ENCODE assay signal across 22 cellular contexts in the genomic region with DNA sequence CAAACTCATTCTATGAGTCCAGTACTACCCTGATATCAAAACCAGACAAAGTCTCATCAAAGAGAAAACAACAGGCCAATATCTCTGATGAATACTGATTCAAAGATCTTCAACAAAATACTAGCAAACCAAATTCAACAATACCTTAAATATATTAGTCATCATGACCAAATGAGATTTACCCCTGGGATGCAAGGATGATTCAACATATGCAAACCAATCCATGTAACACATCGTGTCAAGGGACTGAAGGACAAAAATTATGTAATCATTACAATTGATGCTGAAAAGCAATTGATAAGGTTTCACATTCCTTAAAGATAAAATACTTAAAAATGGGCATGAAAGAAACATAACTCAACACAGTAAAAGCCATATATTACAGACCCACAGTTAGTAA.
"Had no signal": no experiment of that assay in that cellular context is flagged by ENCODE, and none has a peak within 500 bp of the region (broad histone marks: within the 10 kb centered on the region; RNA-seq: fewer than 3 reads in every experiment).

No MANE protein-coding gene starts in this region.

- H3K4me3 ChIP-seq: left ventricle myocardium inferior, lung, ovary, right atrium auricular region, right lobe of liver, smooth muscle cell, stomach, testis, thyroid gland, transverse colon, upper lobe of left lung, vagina had no signal

- H3K27ac ChIP-seq: left ventricle myocardium inferior, ovary, right atrium auricular region, right lobe of liver, stomach, testis, thyroid gland, transverse colon, upper lobe of left lung, vagina had no signal

- H3K27me3 ChIP-seq: ovary, right atrium auricular region, right lobe of liver, stomach, testis, thyroid gland, transverse colon, upper lobe of left lung, vagina had no signal

- H3K36me3 ChIP-seq: left ventricle myocardium inferior, ovary, right atrium auricular region, right lobe of liver, stomach, thyroid gland, transverse colon, upper lobe of left lung, vagina had no signal

- H3K4me1 ChIP-seq: left ventricle myocardium inferior, right atrium auricular region, right lobe of liver, stomach, testis, thyroid gland, transverse colon, upper lobe of left lung, vagina had no signal

- DNase-seq: hypothalamus; immature natural killer cell; left ventricle myocardium inferior; mesendoderm; naive B cell; ovary; right lobe of liver; stimulated activated CD4-positive, alpha-beta T cell treated with anti-CD3 and anti-CD28 coated beads, Interleukin-1b, Interleukin-23, amount 100 ng/mL, for 48 hours; stimulated activated CD4-positive, alpha-beta T cell treated with anti-CD3 and anti-CD28 coated beads, Interleukin-2, amount 100 ng/mL, for 48 hours; stimulated activated CD4-positive, alpha-beta T cell treated with anti-CD3 and anti-CD28 coated beads, Interleukin-4, amount 100 ng/mL, for 4 hours; stimulated activated CD8-positive, alpha-beta memory T cell treated with anti-CD3 and anti-CD28 coated beads, Interleukin-4, amount 100 ng/mL, for 48 hours; stimulated activated naive B cell treated with anti-CD40 and anti-IgM and Interleukin-4, amounts not matched to agents 10 μg/mL and 1 μg/mL and 100 μg/mL, for 72 hours; stimulated activated naive CD8-positive, alpha-beta T cell treated with anti-CD3 and anti-CD28 coated beads, Interleukin-15, Interleukin-2, amounts not matched to agents 100 U/mL and 50 U/mL, for 24 hours; stomach; testis; thyroid gland; transverse colon; upper lobe of left lung had no signal

- H3K4me2 ChIP-seq: smooth muscle cell had no signal

- H3K9me3 ChIP-seq: left ventricle myocardium inferior, ovary, right atrium auricular region, right lobe of liver, testis, thyroid gland, transverse colon, upper lobe of left lung, vagina had no signal
